Comparison of ENCODE assay signal across 1 cellular context in genomic region chr1:100894622-100895539, GRCh38.
TF ChIP-seq lines count a peak whose summit lies in the region.

A gene with protein sequence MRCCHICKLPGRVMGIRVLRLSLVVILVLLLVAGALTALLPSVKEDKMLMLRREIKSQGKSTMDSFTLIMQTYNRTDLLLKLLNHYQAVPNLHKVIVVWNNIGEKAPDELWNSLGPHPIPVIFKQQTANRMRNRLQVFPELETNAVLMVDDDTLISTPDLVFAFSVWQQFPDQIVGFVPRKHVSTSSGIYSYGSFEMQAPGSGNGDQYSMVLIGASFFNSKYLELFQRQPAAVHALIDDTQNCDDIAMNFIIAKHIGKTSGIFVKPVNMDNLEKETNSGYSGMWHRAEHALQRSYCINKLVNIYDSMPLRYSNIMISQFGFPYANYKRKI (minus strand): TSS chr1:100894842. CDS start chr1:100888757, 6,085 bp downstream.

TF ChIP-seq in K562, 482 proteins besides CTCF, POLR2A, EP300 and RAD21 (continued from another document and continues in another):
- TF ChIP-seq RREB1 (CRISPR knock-in tag; IDR thresholded peaks at IDR 0.05) (no peak), CC2D1A (IDR thresholded peaks at IDR 0.05) (no peak), KLF1 (tag; IDR thresholded peaks at IDR 0.05) (peak; percentile 78), SMAD3 (CRISPR knock-in tag; conservative IDR thresholded peaks at IDR 0.05) (no peak), PHB2 (IDR thresholded peaks at IDR 0.05; ENCODE audit: low read depth) (no peak), ZNF140 (CRISPR knock-in tag; IDR thresholded peaks at IDR 0.05) (no peak), NFYB (IDR thresholded peaks at IDR 0.05; ENCODE audit: extremely low read depth, insufficient read length) (no peak), NONO (IDR thresholded peaks at IDR 0.05; ENCODE audit: low read depth in 2 of 2, low read length in 1 of 2) (no peak), ETV5 (CRISPR knock-in tag; IDR thresholded peaks at IDR 0.05; ENCODE audit: low read depth) (peak; percentile 78), HCFC1 (IDR thresholded peaks at IDR 0.05; ENCODE audit: low read depth, low read length) (peak; percentile 62), SMC3 (conservative IDR thresholded peaks at IDR 0.05; ENCODE audit: insufficient read depth, low read depth, low read length) (no peak), SIRT6 (IDR thresholded peaks at IDR 0.05; ENCODE audit: low read depth, low read length) (no peak), HIVEP1 (CRISPR knock-in tag; IDR thresholded peaks at IDR 0.05) (no peak), NR2C2 (CRISPR knock-in tag; IDR thresholded peaks at IDR 0.05) (peak; percentile 95), NR2C2 (tag; IDR thresholded peaks at IDR 0.05) (peak; percentile 99), SRSF9 (IDR thresholded peaks at IDR 0.05; ENCODE audit: borderline replicate concordance, low read depth, low read length) (no peak), NBN (IDR thresholded peaks at IDR 0.05; ENCODE audit: low read depth) (no peak), FOXK2 (conservative IDR thresholded peaks at IDR 0.05 in 1 of 2, IDR thresholded peaks at IDR 0.05 in 1 of 2; ENCODE audit: low read depth in 2 of 2) (no peak), ZNF224 (CRISPR knock-in tag; IDR thresholded peaks at IDR 0.05) (no peak), CREBBP (IDR thresholded peaks at IDR 0.05; ENCODE audit: low read depth, low read length) (no peak), FIP1L1 (IDR thresholded peaks at IDR 0.05; ENCODE audit: low read depth, low read length, poor library complexity, severe bottlenecking) (no peak), CHD4 (IDR thresholded peaks at IDR 0.05; ENCODE audit: insufficient read depth, insufficient replicate concordance, low read depth, low read length, poor library complexity, severe bottlenecking) (no peak), SRSF7 (optimal IDR thresholded peaks at IDR 0.05; ENCODE audit: low read depth, low read length) (no peak), NCOA1 (IDR thresholded peaks at IDR 0.05; ENCODE audit: low read depth) (no peak), ZNF644 (tag; IDR thresholded peaks at IDR 0.05; ENCODE audit: low read depth) (no peak), NFATC3 (IDR thresholded peaks at IDR 0.05) (no peak), SMAD2 (IDR thresholded peaks at IDR 0.05; ENCODE audit: low read depth, low read length) (no peak), SIN3B (IDR thresholded peaks at IDR 0.05; ENCODE audit: low read depth) (no peak), MCM2 (IDR thresholded peaks at IDR 0.05; ENCODE audit: low read depth) (no peak), NFE2 (IDR thresholded peaks at IDR 0.05; ENCODE audit: low read depth) (no peak), ZNF717 (CRISPR knock-in tag; IDR thresholded peaks at IDR 0.05) (no peak), LEF1 (IDR thresholded peaks at IDR 0.05) (no peak), TOE1 (IDR thresholded peaks at IDR 0.05; ENCODE audit: borderline replicate concordance) (0 out of 2 replicates have a peak, but pooled peaks have one; percentile 22), TOE1 (CRISPR knock-in tag; IDR thresholded peaks at IDR 0.05; ENCODE audit: borderline replicate concordance, low read depth) (no peak), ZNF561 (CRISPR knock-in tag; conservative IDR thresholded peaks at IDR 0.05) (no peak), KAT2B (IDR thresholded peaks at IDR 0.05; ENCODE audit: low read depth, low read length) (no peak), SMARCA4 (IDR thresholded peaks at IDR 0.05) (0 out of 2 replicates have a peak, but pooled peaks have one; percentile 33), TCF7L2 (IDR thresholded peaks at IDR 0.05; ENCODE audit: low read depth, low read length) (no peak), RB1 (IDR thresholded peaks at IDR 0.05; ENCODE audit: low read depth) (no peak), RBBP5 (IDR thresholded peaks at IDR 0.05; ENCODE audit: borderline replicate concordance, insufficient read depth, low read length, poor library complexity, severe bottlenecking) (peak; percentile 72), MED1 (CRISPR knock-in tag; IDR thresholded peaks at IDR 0.05; ENCODE audit: borderline replicate concordance) (no peak), MYC (IDR thresholded peaks at IDR 0.05; ENCODE audit: low read depth, low read length) (peak; percentile 37; the same call in 1 of the 2 replicates), MYC (CRISPR knock-in tag; IDR thresholded peaks at IDR 0.05; ENCODE audit: borderline replicate concordance, low read depth) (0 out of 2 replicates have a peak, but pooled peaks have one; percentile 13), NR1H2 (CRISPR knock-in tag; IDR thresholded peaks at IDR 0.05) (no peak), ZNF311 (CRISPR knock-in tag; IDR thresholded peaks at IDR 0.05) (no peak), CBX5 (IDR thresholded peaks at IDR 0.05; ENCODE audit: borderline replicate concordance, low read depth) (no peak), ZKSCAN8 (CRISPR knock-in tag; IDR thresholded peaks at IDR 0.05) (no peak), SP2 (IDR thresholded peaks at IDR 0.05; ENCODE audit: extremely low read depth, low read depth, low read length, poor library complexity, severe bottlenecking) (no peak), ARID1B (IDR thresholded peaks at IDR 0.05) (no peak), GTF2A2 (tag; IDR thresholded peaks at IDR 0.05) (0 out of 2 replicates have a peak, but pooled peaks have one; percentile 38), IRF2 (CRISPR knock-in tag; IDR thresholded peaks at IDR 0.05) (no peak), ARID3B (CRISPR knock-in tag; IDR thresholded peaks at IDR 0.05; ENCODE audit: borderline replicate concordance) (no peak), POLR2H (tag; IDR thresholded peaks at IDR 0.05; ENCODE audit: low read depth) (peak; percentile 54; the same call in 1 of the 2 replicates)
- TF ChIP-seq, protein P1, sequence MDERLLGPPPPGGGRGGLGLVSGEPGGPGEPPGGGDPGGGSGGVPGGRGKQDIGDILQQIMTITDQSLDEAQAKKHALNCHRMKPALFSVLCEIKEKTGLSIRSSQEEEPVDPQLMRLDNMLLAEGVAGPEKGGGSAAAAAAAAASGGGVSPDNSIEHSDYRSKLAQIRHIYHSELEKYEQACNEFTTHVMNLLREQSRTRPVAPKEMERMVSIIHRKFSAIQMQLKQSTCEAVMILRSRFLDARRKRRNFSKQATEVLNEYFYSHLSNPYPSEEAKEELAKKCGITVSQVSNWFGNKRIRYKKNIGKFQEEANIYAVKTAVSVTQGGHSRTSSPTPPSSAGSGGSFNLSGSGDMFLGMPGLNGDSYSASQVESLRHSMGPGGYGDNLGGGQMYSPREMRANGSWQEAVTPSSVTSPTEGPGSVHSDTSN (CRISPR knock-in tag; IDR thresholded peaks at IDR 0.05; ENCODE audit: low read depth): no peak
- TF ChIP-seq, protein P1 (tag; conservative IDR thresholded peaks at IDR 0.05; ENCODE audit: low read depth): peak; percentile 68
- TF ChIP-seq, protein P2, sequence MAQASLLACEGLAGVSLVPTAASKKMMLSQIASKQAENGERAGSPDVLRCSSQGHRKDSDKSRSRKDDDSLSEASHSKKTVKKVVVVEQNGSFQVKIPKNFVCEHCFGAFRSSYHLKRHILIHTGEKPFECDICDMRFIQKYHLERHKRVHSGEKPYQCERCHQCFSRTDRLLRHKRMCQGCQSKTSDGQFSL (CRISPR knock-in tag; IDR thresholded peaks at IDR 0.05): no peak
- TF ChIP-seq, protein P2 (tag; IDR thresholded peaks at IDR 0.05): no peak
- TF ChIP-seq, protein P3, sequence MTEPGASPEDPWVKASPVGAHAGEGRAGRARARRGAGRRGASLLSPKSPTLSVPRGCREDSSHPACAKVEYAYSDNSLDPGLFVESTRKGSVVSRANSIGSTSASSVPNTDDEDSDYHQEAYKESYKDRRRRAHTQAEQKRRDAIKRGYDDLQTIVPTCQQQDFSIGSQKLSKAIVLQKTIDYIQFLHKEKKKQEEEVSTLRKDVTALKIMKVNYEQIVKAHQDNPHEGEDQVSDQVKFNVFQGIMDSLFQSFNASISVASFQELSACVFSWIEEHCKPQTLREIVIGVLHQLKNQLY (CRISPR knock-in tag; conservative IDR thresholded peaks at IDR 0.05): no peak
- TF ChIP-seq, protein P4, sequence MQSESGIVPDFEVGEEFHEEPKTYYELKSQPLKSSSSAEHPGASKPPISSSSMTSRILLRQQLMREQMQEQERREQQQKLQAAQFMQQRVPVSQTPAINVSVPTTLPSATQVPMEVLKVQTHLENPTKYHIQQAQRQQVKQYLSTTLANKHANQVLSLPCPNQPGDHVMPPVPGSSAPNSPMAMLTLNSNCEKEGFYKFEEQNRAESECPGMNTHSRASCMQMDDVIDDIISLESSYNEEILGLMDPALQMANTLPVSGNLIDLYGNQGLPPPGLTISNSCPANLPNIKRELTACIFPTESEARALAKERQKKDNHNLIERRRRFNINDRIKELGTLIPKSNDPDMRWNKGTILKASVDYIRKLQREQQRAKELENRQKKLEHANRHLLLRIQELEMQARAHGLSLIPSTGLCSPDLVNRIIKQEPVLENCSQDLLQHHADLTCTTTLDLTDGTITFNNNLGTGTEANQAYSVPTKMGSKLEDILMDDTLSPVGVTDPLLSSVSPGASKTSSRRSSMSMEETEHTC (IDR thresholded peaks at IDR 0.05): no peak
- TF ChIP-seq, protein P5, sequence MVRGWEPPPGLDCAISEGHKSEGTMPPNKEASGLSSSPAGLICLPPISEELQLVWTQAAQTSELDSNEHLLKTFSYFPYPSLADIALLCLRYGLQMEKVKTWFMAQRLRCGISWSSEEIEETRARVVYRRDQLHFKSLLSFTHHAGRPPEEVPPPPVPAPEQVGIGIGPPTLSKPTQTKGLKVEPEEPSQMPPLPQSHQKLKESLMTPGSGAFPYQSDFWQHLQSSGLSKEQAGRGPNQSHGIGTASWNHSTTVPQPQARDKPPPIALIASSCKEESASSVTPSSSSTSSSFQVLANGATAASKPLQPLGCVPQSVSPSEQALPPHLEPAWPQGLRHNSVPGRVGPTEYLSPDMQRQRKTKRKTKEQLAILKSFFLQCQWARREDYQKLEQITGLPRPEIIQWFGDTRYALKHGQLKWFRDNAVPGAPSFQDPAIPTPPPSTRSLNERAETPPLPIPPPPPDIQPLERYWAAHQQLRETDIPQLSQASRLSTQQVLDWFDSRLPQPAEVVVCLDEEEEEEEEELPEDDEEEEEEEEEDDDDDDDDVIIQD (CRISPR knock-in tag; IDR thresholded peaks at IDR 0.05): no peak
